Comparison of ENCODE assay signal across 1 cellular context in genomic region chr15:81270188-81270587, GRCh38.
TF ChIP-seq lines count a peak whose summit lies in the region.

No MANE protein-coding gene starts in this region.

TF ChIP-seq in WTC11, 78 proteins besides CTCF, POLR2A, EP300 and RAD21 (continued from another document):
- TF ChIP-seq, protein P1, sequence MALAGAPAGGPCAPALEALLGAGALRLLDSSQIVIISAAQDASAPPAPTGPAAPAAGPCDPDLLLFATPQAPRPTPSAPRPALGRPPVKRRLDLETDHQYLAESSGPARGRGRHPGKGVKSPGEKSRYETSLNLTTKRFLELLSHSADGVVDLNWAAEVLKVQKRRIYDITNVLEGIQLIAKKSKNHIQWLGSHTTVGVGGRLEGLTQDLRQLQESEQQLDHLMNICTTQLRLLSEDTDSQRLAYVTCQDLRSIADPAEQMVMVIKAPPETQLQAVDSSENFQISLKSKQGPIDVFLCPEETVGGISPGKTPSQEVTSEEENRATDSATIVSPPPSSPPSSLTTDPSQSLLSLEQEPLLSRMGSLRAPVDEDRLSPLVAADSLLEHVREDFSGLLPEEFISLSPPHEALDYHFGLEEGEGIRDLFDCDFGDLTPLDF (CRISPR knock-in tag; IDR thresholded peaks at IDR 0.05): no peak
- TF ChIP-seq, protein P2, sequence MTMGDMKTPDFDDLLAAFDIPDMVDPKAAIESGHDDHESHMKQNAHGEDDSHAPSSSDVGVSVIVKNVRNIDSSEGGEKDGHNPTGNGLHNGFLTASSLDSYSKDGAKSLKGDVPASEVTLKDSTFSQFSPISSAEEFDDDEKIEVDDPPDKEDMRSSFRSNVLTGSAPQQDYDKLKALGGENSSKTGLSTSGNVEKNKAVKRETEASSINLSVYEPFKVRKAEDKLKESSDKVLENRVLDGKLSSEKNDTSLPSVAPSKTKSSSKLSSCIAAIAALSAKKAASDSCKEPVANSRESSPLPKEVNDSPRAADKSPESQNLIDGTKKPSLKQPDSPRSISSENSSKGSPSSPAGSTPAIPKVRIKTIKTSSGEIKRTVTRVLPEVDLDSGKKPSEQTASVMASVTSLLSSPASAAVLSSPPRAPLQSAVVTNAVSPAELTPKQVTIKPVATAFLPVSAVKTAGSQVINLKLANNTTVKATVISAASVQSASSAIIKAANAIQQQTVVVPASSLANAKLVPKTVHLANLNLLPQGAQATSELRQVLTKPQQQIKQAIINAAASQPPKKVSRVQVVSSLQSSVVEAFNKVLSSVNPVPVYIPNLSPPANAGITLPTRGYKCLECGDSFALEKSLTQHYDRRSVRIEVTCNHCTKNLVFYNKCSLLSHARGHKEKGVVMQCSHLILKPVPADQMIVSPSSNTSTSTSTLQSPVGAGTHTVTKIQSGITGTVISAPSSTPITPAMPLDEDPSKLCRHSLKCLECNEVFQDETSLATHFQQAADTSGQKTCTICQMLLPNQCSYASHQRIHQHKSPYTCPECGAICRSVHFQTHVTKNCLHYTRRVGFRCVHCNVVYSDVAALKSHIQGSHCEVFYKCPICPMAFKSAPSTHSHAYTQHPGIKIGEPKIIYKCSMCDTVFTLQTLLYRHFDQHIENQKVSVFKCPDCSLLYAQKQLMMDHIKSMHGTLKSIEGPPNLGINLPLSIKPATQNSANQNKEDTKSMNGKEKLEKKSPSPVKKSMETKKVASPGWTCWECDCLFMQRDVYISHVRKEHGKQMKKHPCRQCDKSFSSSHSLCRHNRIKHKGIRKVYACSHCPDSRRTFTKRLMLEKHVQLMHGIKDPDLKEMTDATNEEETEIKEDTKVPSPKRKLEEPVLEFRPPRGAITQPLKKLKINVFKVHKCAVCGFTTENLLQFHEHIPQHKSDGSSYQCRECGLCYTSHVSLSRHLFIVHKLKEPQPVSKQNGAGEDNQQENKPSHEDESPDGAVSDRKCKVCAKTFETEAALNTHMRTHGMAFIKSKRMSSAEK (CRISPR knock-in tag; IDR thresholded peaks at IDR 0.05; ENCODE audit: borderline replicate concordance): no peak
- TF ChIP-seq ZNF219 (CRISPR knock-in tag; IDR thresholded peaks at IDR 0.05; ENCODE audit: borderline replicate concordance) (no peak), SMAD3 (CRISPR knock-in tag; IDR thresholded peaks at IDR 0.05; ENCODE audit: borderline replicate concordance) (no peak), ZNF317 (CRISPR knock-in tag; IDR thresholded peaks at IDR 0.05; ENCODE audit: borderline replicate concordance, low read depth) (no peak), HMGXB4 (CRISPR knock-in tag; IDR thresholded peaks at IDR 0.05) (no peak), ZNF263 (CRISPR knock-in tag; IDR thresholded peaks at IDR 0.05; ENCODE audit: low read depth) (no peak), NFATC4 (CRISPR knock-in tag; IDR thresholded peaks at IDR 0.05) (no peak), MXD4 (CRISPR knock-in tag; IDR thresholded peaks at IDR 0.05; ENCODE audit: borderline replicate concordance) (no peak), NR1H2 (CRISPR knock-in tag; IDR thresholded peaks at IDR 0.05) (no peak), SMAD4 (CRISPR knock-in tag; IDR thresholded peaks at IDR 0.05) (no peak)
- TF ChIP-seq, protein P3, sequence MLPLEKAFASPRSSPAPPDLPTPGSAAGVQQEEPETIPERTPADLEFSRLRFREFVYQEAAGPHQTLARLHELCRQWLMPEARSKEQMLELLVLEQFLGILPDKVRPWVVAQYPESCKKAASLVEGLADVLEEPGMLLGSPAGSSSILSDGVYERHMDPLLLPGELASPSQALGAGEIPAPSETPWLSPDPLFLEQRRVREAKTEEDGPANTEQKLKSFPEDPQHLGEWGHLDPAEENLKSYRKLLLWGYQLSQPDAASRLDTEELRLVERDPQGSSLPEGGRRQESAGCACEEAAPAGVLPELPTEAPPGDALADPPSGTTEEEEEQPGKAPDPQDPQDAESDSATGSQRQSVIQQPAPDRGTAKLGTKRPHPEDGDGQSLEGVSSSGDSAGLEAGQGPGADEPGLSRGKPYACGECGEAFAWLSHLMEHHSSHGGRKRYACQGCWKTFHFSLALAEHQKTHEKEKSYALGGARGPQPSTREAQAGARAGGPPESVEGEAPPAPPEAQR (CRISPR knock-in tag; IDR thresholded peaks at IDR 0.05): no peak
- TF ChIP-seq, protein P4, sequence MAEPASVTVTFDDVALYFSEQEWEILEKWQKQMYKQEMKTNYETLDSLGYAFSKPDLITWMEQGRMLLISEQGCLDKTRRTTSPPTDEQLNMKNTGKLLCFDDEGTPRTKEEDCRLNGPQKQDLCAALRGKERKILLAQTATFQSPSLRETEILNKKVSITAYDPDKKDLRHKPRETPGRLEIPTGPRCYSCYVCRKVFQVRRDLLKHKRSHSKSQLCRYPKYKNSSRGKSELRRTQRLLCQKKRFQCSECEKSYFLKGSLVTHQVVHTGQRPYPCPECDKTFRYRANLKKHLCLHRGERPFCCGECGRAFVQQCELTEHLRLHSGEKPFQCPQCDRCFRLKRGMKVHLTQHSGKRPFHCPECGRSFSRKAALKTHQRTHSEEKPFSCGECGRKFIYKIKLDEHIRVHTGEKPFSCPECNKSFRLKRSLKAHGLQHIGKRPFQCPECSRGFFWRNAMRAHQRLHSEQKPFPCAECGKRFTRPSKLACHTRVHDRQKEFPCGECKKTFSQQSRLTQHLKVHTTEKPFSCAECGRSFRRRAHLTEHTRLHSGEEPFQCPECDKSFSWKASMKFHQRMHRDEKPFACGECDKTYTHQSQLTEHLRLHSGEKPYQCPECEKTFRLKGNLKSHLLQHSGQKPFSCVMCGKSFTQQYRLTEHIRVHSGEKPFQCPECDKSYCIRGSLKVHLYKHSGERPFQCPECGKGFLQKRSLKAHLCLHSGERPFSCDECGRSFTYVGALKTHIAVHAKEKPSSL (CRISPR knock-in tag; conservative IDR thresholded peaks at IDR 0.05): no peak
- TF ChIP-seq, protein P5, sequence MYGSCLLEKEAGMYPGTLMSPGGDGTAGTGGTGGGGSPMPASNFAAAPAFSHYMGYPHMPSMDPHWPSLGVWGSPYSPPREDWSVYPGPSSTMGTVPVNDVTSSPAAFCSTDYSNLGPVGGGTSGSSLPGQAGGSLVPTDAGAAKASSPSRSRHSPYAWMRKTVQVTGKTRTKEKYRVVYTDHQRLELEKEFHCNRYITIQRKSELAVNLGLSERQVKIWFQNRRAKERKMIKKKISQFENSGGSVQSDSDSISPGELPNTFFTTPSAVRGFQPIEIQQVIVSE (CRISPR knock-in tag; IDR thresholded peaks at IDR 0.05; ENCODE audit: borderline replicate concordance): no peak
- TF ChIP-seq, protein P6, sequence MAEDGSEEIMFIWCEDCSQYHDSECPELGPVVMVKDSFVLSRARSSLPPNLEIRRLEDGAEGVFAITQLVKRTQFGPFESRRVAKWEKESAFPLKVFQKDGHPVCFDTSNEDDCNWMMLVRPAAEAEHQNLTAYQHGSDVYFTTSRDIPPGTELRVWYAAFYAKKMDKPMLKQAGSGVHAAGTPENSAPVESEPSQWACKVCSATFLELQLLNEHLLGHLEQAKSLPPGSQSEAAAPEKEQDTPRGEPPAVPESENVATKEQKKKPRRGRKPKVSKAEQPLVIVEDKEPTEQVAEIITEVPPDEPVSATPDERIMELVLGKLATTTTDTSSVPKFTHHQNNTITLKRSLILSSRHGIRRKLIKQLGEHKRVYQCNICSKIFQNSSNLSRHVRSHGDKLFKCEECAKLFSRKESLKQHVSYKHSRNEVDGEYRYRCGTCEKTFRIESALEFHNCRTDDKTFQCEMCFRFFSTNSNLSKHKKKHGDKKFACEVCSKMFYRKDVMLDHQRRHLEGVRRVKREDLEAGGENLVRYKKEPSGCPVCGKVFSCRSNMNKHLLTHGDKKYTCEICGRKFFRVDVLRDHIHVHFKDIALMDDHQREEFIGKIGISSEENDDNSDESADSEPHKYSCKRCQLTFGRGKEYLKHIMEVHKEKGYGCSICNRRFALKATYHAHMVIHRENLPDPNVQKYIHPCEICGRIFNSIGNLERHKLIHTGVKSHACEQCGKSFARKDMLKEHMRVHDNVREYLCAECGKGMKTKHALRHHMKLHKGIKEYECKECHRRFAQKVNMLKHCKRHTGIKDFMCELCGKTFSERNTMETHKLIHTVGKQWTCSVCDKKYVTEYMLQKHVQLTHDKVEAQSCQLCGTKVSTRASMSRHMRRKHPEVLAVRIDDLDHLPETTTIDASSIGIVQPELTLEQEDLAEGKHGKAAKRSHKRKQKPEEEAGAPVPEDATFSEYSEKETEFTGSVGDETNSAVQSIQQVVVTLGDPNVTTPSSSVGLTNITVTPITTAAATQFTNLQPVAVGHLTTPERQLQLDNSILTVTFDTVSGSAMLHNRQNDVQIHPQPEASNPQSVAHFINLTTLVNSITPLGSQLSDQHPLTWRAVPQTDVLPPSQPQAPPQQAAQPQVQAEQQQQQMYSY (CRISPR knock-in tag; IDR thresholded peaks at IDR 0.05): no peak
